2 cellular contexts compared by ENCODE assay signal in genomic region chr18:22604986-22605421, GRCh38.
TF ChIP-seq lines count a peak whose summit lies in the region.

No MANE protein-coding gene starts in this region.

TF ChIP-seq in liver, 16 proteins besides CTCF, POLR2A, EP300 and RAD21 (continued from another document):
- TF ChIP-seq REST (IDR thresholded peaks at IDR 0.05) (no peak), MAX (IDR thresholded peaks at IDR 0.05) (peak; percentile 60), FOXA1 (IDR thresholded peaks at IDR 0.05) (no peak), JUND (IDR thresholded peaks at IDR 0.05) (peak; percentile 70 to 71), ATF3 (IDR thresholded peaks at IDR 0.05) (peak; percentile 37), SP1 (IDR thresholded peaks at IDR 0.05) (peak; percentile 74), HNF4G (IDR thresholded peaks at IDR 0.05) (peak; percentile 69)

TF ChIP-seq in HepG2, 621 proteins besides CTCF, POLR2A, EP300 and RAD21 (continued from another document):
- TF ChIP-seq GTF3A (CRISPR knock-in tag; conservative IDR thresholded peaks at IDR 0.05): no peak
- TF ChIP-seq MLXIP (CRISPR knock-in tag; IDR thresholded peaks at IDR 0.05; ENCODE audit: borderline replicate concordance): no peak
- TF ChIP-seq ZBTB2 (CRISPR knock-in tag; IDR thresholded peaks at IDR 0.05; ENCODE audit: low read depth): no peak
- TF ChIP-seq ATF5 (CRISPR knock-in tag; IDR thresholded peaks at IDR 0.05; ENCODE audit: low read depth): no peak
- TF ChIP-seq NFE2L1 (CRISPR knock-in tag; IDR thresholded peaks at IDR 0.05; ENCODE audit: borderline replicate concordance): no peak
- TF ChIP-seq ZBTB46 (CRISPR knock-in tag; IDR thresholded peaks at IDR 0.05; ENCODE audit: borderline replicate concordance): no peak
- TF ChIP-seq LRRFIP1 (CRISPR knock-in tag; conservative IDR thresholded peaks at IDR 0.05): no peak
- no peak for TF ChIP-seq TBL1XR1 (IDR thresholded peaks at IDR 0.05; ENCODE audit: borderline replicate concordance, low read length, partially characterized antibody)
- no peak for TF ChIP-seq GTF2F1 (IDR thresholded peaks at IDR 0.05; ENCODE audit: low read length)
- no peak for TF ChIP-seq ZNF891 (CRISPR knock-in tag; IDR thresholded peaks at IDR 0.05)
- no peak for TF ChIP-seq SMC3 (IDR thresholded peaks at IDR 0.05; ENCODE audit: low read length)
